ENCODE assay signal across 2 cellular contexts in genomic region chr7:970744-971143, GRCh38.
TF ChIP-seq lines count a peak whose summit lies in the region.

No MANE protein-coding gene starts in this region.

TF ChIP-seq in K562, 482 proteins besides CTCF, POLR2A, EP300 and RAD21 (continues in another document):
- TF ChIP-seq ZBTB33 (CRISPR knock-in tag; IDR thresholded peaks at IDR 0.05), result no peak
- TF ChIP-seq MCM7 (IDR thresholded peaks at IDR 0.05), result no peak
- TF ChIP-seq HOMEZ (CRISPR knock-in tag; IDR thresholded peaks at IDR 0.05), result no peak
- peak in 1 of 3 experiments; percentile 21 for TF ChIP-seq YY1 (IDR thresholded peaks at IDR 0.05; ENCODE audit: borderline replicate concordance in 1 of 3, control insufficient read depth in 1 of 3, extremely low read depth in 1 of 3, insufficient read depth in 3 of 3, insufficient read length in 1 of 3, insufficient replicate concordance in 2 of 3, low read depth in 1 of 3, low read length in 2 of 3)
- TF ChIP-seq SMARCC2 (IDR thresholded peaks at IDR 0.05; ENCODE audit: low read depth), result no peak
- peak; percentile 23; the same call in 1 of the 2 replicates for TF ChIP-seq MAFF (IDR thresholded peaks at IDR 0.05; ENCODE audit: low read length)
- TF ChIP-seq CEBPZ (IDR thresholded peaks at IDR 0.05; ENCODE audit: borderline replicate concordance, low read depth, low read length), result no peak
- TF ChIP-seq AFF1 (IDR thresholded peaks at IDR 0.05; ENCODE audit: low read depth in 1 of 2, partially characterized antibody in 2 of 2), result no peak
- TF ChIP-seq CBX3 (IDR thresholded peaks at IDR 0.05; ENCODE audit: borderline replicate concordance in 1 of 2, low read length in 2 of 2), result no peak
- no peak for TF ChIP-seq TCF7 (IDR thresholded peaks at IDR 0.05; ENCODE audit: borderline replicate concordance)
- TF ChIP-seq ZC3H8 (IDR thresholded peaks at IDR 0.05), result no peak
- TF ChIP-seq RBM15 (IDR thresholded peaks at IDR 0.05; ENCODE audit: insufficient read depth, low read length), result no peak

TF ChIP-seq in GM12891, 5 proteins besides CTCF, POLR2A, EP300 and RAD21:
- no peak for TF ChIP-seq TAF1 (IDR thresholded peaks at IDR 0.05; ENCODE audit: low read depth, low read length)
- no peak for TF ChIP-seq SPI1 (IDR thresholded peaks at IDR 0.05; ENCODE audit: low read depth, low read length)
- no peak for TF ChIP-seq PAX5 (IDR thresholded peaks at IDR 0.05; ENCODE audit: insufficient read depth, low read length, severe bottlenecking)
- TF ChIP-seq POU2F2 (IDR thresholded peaks at IDR 0.05; ENCODE audit: low read depth, low read length), result no peak
